27 cellular contexts compared by ENCODE assay signal in the genomic region with DNA sequence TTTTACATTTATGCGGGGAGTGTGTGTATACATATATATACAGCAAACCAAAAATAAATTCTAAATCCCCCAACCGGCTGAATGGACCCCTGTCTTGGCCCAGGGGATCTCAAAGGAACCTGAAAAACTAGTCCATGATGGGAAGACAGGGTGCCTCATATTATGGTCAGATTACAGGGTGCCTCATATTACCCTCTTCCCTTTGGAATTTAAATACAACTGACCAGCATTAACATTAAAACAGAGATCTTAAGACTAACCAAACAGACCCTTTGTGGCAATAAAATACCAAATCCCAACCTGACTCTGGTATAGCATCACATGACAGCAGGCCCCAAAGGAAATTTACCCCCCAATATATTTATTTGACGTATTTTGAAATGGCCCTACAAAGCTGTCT. TPM values are rescaled to one million over a fixed set of nuclear protein-coding genes. Genes with fewer than 3 reads are reported as not detected.
DNase-seq lines count a peak whose midpoint lies in the region; ATAC-seq and TF ChIP-seq lines count a peak whose summit lies in the region.
"Had no signal": no experiment of that assay in that cellular context is flagged by ENCODE, and none has a peak within 500 bp of the region (broad histone marks: within the 10 kb centered on the region; RNA-seq: fewer than 3 reads in every experiment).

No MANE protein-coding gene starts in this region.

- H3K4me1 Mint-ChIP-seq in activated T-helper 17 cell treated with anti-CD3 and anti-CD28 coated beads, Interleukin-2, amount 50 U/mL, for 72 hours: peaks cover 5% of the 10 kb centered on the region

- intact Hi-C loops in ascending aorta (cut with DNase I): no loop called here

- peaks cover 69% of the 10 kb centered on the region for H3K4me1 ChIP-seq in HUES48 (ENCODE audit: control insufficient read depth, insufficient read depth, low read length)
- H3K4me1 ChIP-seq in iPS-18a (ENCODE audit: control insufficient read depth, low read depth, low read length): peaks cover 35% of the 10 kb centered on the region
- no peaks in the 10 kb centered on the region for H3K4me1 ChIP-seq in ascending aorta
- H3K4me1 ChIP-seq: SJCRH30 had no signal

- TF ChIP-seq CTCF in ascending aorta (IDR thresholded peaks at IDR 0.05): no peak

- H3K4me3 Mint-ChIP-seq in activated T-helper 17 cell treated with anti-CD3 and anti-CD28 coated beads, Interleukin-2, amount 50 U/mL, for 72 hours: no peak overlapping the region
- H3K4me3 Mint-ChIP-seq: CD8-positive, alpha-beta T cell had no signal

- no peaks in the 10 kb centered on the region for H3K27me3 ChIP-seq in HUES48 (ENCODE audit: control insufficient read depth, insufficient read depth, low read length)
- no peaks in the 10 kb centered on the region for H3K27me3 ChIP-seq in iPS-18a (ENCODE audit: control insufficient read depth, insufficient read depth, low read length)
- H3K27me3 ChIP-seq in ascending aorta: no peaks in the 10 kb centered on the region
- H3K27me3 ChIP-seq: SJCRH30 had no signal

- H3K36me3 ChIP-seq in HUES48 (ENCODE audit: control insufficient read depth, insufficient read depth, low read length) (peaks cover 6% of the 10 kb centered on the region; the same call in 1 of the 2 replicates), iPS-18a (ENCODE audit: control insufficient read depth, low read depth, low read length) (no peaks in the 10 kb centered on the region), ascending aorta (peaks cover 17 to 26% of the 10 kb centered on the region in 2 donors)
- H3K36me3 ChIP-seq: SJCRH30 had no signal

- peak overlapping the region; percentile 71 for H3K27ac Mint-ChIP-seq in activated T-helper 17 cell treated with anti-CD3 and anti-CD28 coated beads, Interleukin-2, amount 50 U/mL, for 72 hours
- H3K27ac Mint-ChIP-seq: CD8-positive, alpha-beta T cell had no signal

- H3K9me3 ChIP-seq in HUES48 (ENCODE audit: control insufficient read depth, insufficient read depth, low read length) (no peaks in the 10 kb centered on the region), iPS-18a (ENCODE audit: control insufficient read depth, low read depth, low read length) (no peaks in the 10 kb centered on the region), ascending aorta (no peaks in the 10 kb centered on the region)
- H3K9me3 ChIP-seq: SJCRH30 had no signal

- no peaks in the 10 kb centered on the region for H3K27me3 Mint-ChIP-seq in activated T-helper 17 cell treated with anti-CD3 and anti-CD28 coated beads, Interleukin-2, amount 50 U/mL, for 72 hours

- H3K36me3 Mint-ChIP-seq in activated T-helper 17 cell treated with anti-CD3 and anti-CD28 coated beads, Interleukin-2, amount 50 U/mL, for 72 hours (ENCODE audit: low read depth): peaks cover 54% of the 10 kb centered on the region

- H3K4me3 ChIP-seq in HUES48 (ENCODE audit: low read depth, low read length) (peak overlapping the region; percentile 25; the same call in 1 of the 2 replicates), iPS-18a (ENCODE audit: low read length) (no peak overlapping the region), ascending aorta (no peak overlapping the region)
- H3K4me3 ChIP-seq: K562, SJCRH30 had no signal

- no peak for ATAC-seq in activated T-helper 17 cell treated with anti-CD3 and anti-CD28 coated beads, Interleukin-2, amount 50 U/mL, for 72 hours (replicated peaks)
- ATAC-seq in GM21737 (IDR thresholded peaks at IDR 0.05; ENCODE audit: unreplicated experiment): no peak
- ATAC-seq in HG03196 (IDR thresholded peaks at IDR 0.05; ENCODE audit: unreplicated experiment): no peak
- ATAC-seq: CD8-positive, alpha-beta T cell; K562; PC-3; Right ventricle myocardium inferior; SK-N-SH treated with all-trans-retinoic acid at 6 μM for 48 hours had no signal

- peak overlapping the region; percentile 38; the same call in 1 of the 2 replicates for H3K9ac ChIP-seq in HUES48 (ENCODE audit: low read depth, low read length)
- H3K9ac ChIP-seq in iPS-18a (ENCODE audit: low read length): peak overlapping the region; percentile 15

- no peaks in the 10 kb centered on the region for H3K9me3 Mint-ChIP-seq in activated T-helper 17 cell treated with anti-CD3 and anti-CD28 coated beads, Interleukin-2, amount 50 U/mL, for 72 hours
- H3K9me3 Mint-ChIP-seq: CD8-positive, alpha-beta T cell had no signal

- DNase-seq in ascending aorta (ENCODE audit: low spot score in 2 of 2): no peak
- DNase-seq in midbrain (lab: John Stamatoyannopoulos, UW): no peak
- DNase-seq: CD8-positive, alpha-beta T cell; DMS 273 treated with DMSO at 0.1 percent for 48 hours; DMS79; EL; GDM1; HCEC 1CT; Kasumi-1; MV-4-11; NCI-H1105; NCI-H146; NCI-H1930; NCI-H2107; NCI-H524; NCI-H774; PC-3; SJCRH30 had no signal

- H3K27ac ChIP-seq in HUES48 (ENCODE audit: low read depth, low read length) (peak overlapping the region; percentile 88), iPS-18a (ENCODE audit: low read length) (no peak overlapping the region), ascending aorta (no peak overlapping the region)
- H3K27ac ChIP-seq: C4-2B, SJCRH30 had no signal

RNA-seq across cellular contexts. Expression of gene GSTZ1, which starts 17.0 kb away (rescaled TPM):
- total RNA-seq in activated T-helper 17 cell treated with anti-CD3 and anti-CD28 coated beads, Interleukin-2, amount 50 U/mL, for 72 hours: 10 to 100 TPM; 11.0 to 13.1 TPM
- 22.6 TPM for total RNA-seq in ascending aorta

RNA-seq across cellular contexts. Expression of gene POMT2, which starts 17.2 kb away (rescaled TPM):
- total RNA-seq in activated T-helper 17 cell treated with anti-CD3 and anti-CD28 coated beads, Interleukin-2, amount 50 U/mL, for 72 hours: 10 to 100 TPM; 10.9 to 26.0 TPM
- 28.4 TPM for total RNA-seq in ascending aorta

RNA-seq across cellular contexts. Expression of gene TMED8, which starts 39.0 kb away (rescaled TPM):
- total RNA-seq in activated T-helper 17 cell treated with anti-CD3 and anti-CD28 coated beads, Interleukin-2, amount 50 U/mL, for 72 hours: 10 to 100 TPM; 33.2 to 45.1 TPM
- total RNA-seq in ascending aorta: 3.7 TPM

RNA-seq across cellular contexts. Expression of gene SAMD15, which starts 39.3 kb away (rescaled TPM):
- total RNA-seq in activated T-helper 17 cell treated with anti-CD3 and anti-CD28 coated beads, Interleukin-2, amount 50 U/mL, for 72 hours: under 1 TPM; 0.22 to 0.29 TPM
- not detected for total RNA-seq in ascending aorta
